1 cellular context compared by ENCODE assay signal in the genomic region with DNA sequence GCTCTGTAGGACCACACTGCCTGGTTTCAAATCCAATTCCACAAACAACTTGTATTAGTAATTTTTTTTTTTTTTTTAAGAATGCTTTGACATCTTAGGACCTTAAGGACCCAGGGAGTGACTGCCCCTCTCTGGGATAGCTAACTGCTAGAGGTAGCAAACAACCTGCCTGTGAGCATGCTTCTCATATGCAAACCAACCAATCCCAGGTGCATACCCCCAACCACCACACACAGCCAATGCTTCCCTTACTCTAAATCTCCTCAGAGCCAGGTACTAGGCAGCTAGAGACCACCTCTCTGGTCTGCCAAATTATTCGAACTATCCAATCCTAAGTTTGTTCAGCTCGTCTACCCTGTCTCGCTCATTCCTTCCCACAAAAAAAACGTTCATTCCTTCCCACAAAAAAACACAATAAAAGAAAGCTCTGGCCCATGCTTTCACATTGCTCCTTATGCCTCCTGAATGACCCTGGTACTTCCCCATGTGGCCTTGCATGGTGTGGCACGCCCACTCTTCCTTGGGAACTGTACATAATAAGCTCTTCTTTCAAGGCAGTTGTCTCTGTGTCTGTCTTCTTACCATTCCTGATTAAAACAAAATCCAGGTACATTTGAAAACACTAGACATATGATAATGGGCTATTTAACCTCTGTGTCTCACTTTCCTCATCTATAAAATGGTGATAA.
TF ChIP-seq lines count a peak whose summit lies in the region.

No MANE protein-coding gene starts in this region.

TF ChIP-seq in SK-N-SH, 30 proteins besides CTCF, POLR2A, EP300 and RAD21 (continued from another document):
- no peak for TF ChIP-seq ZBTB33 (IDR thresholded peaks at IDR 0.05; ENCODE audit: borderline replicate concordance, low read depth)
- no peak for TF ChIP-seq NFIC (IDR thresholded peaks at IDR 0.05; ENCODE audit: borderline replicate concordance)
- no peak for TF ChIP-seq RXRA (IDR thresholded peaks at IDR 0.05; ENCODE audit: borderline replicate concordance, low read depth)
- TF ChIP-seq MEF2A (IDR thresholded peaks at IDR 0.05; ENCODE audit: borderline replicate concordance, low read depth) = no peak
- TF ChIP-seq, protein P1, sequence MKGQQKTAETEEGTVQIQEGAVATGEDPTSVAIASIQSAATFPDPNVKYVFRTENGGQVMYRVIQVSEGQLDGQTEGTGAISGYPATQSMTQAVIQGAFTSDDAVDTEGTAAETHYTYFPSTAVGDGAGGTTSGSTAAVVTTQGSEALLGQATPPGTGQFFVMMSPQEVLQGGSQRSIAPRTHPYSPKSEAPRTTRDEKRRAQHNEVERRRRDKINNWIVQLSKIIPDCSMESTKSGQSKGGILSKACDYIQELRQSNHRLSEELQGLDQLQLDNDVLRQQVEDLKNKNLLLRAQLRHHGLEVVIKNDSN (IDR thresholded peaks at IDR 0.05; ENCODE audit: borderline replicate concordance, low read depth) = no peak
- no peak for TF ChIP-seq CHD2 (IDR thresholded peaks at IDR 0.05; ENCODE audit: low read length, partially characterized antibody)
- no peak for TF ChIP-seq FOSL2 (IDR thresholded peaks at IDR 0.05; ENCODE audit: borderline replicate concordance, low read depth)
- TF ChIP-seq, protein P2, sequence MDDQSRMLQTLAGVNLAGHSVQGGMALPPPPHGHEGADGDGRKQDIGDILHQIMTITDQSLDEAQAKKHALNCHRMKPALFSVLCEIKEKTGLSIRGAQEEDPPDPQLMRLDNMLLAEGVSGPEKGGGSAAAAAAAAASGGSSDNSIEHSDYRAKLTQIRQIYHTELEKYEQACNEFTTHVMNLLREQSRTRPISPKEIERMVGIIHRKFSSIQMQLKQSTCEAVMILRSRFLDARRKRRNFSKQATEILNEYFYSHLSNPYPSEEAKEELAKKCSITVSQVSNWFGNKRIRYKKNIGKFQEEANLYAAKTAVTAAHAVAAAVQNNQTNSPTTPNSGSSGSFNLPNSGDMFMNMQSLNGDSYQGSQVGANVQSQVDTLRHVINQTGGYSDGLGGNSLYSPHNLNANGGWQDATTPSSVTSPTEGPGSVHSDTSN (IDR thresholded peaks at IDR 0.05) = no peak
- TF ChIP-seq POLR2AphosphoS5 (IDR thresholded peaks at IDR 0.05; ENCODE audit: low read depth, low read length) = no peak
- no peak for TF ChIP-seq FOXJ3 (CRISPR knock-in tag; IDR thresholded peaks at IDR 0.05)
- TF ChIP-seq GABPA (IDR thresholded peaks at IDR 0.05; ENCODE audit: low read depth) = no peak
- TF ChIP-seq NRF1 (IDR thresholded peaks at IDR 0.05; ENCODE audit: low read depth, low read length) = no peak
- TF ChIP-seq FOXM1 (IDR thresholded peaks at IDR 0.05; ENCODE audit: low read depth) = no peak
- TF ChIP-seq TAF1 (IDR thresholded peaks at IDR 0.05; ENCODE audit: borderline replicate concordance, low read depth, low read length) = no peak
